In genomic region chr14:100989924-100990323, GRCh38 we compare ENCODE assay signal across 20 cellular contexts.
"Had no signal": no experiment of that assay in that cellular context is flagged by ENCODE, and none has a peak within 500 bp of the region (broad histone marks: within the 10 kb centered on the region; RNA-seq: fewer than 3 reads in every experiment).

No MANE protein-coding gene starts in this region.

- H3K27ac ChIP-seq: gastroesophageal sphincter, heart right ventricle, right atrium auricular region had no signal

- FAIRE-seq: small intestine had no signal

- ATAC-seq: activated T-cell treated with anti-CD3 and anti-CD28 coated beads, Interleukin-2, amount 50 U/mL, for 4 hours; gastroesophageal sphincter; heart right ventricle; left ventricle myocardium superior; natural killer cell; stimulated activated naive CD8-positive, alpha-beta T cell treated with anti-CD3 and anti-CD28 coated beads, Interleukin-15, Interleukin-2, amounts not matched to agents 100 U/mL and 50 U/mL, for 24 hours had no signal

- H3K36me3 ChIP-seq: gastroesophageal sphincter, heart right ventricle, right atrium auricular region had no signal

- H3K27me3 ChIP-seq: gastroesophageal sphincter, heart right ventricle, right atrium auricular region had no signal

- DNase-seq: activated CD4-positive, alpha-beta memory T cell treated with anti-CD3 and anti-CD28 coated beads, Interleukin-2, amount 10 ng/mL, durations not matched to agents 7 days and 5 days; activated CD4-positive, alpha-beta T cell treated with anti-CD3 and anti-CD28 coated beads for 4 hours; activated effector memory CD4-positive, alpha-beta T cell treated with anti-CD3 and anti-CD28 coated beads, Interleukin-2, amount 50 U/mL, for 16 hours; activated T-cell treated with anti-CD3 and anti-CD28 coated beads, Interleukin-2, amount 50 U/mL, for 4 hours; amniotic stem cell; cerebellar nuclear complex; effector memory CD4-positive, alpha-beta T cell; heart right ventricle; left ventricle myocardium superior; mesenchymal stem cell; natural killer cell; small intestine; stimulated activated CD4-positive, alpha-beta T cell treated with anti-CD3 and anti-CD28 coated beads, Interleukin-4, amount 100 ng/mL, for 4 hours; stimulated activated naive CD8-positive, alpha-beta T cell treated with anti-CD3 and anti-CD28 coated beads, Interleukin-15, Interleukin-2, amounts not matched to agents 100 U/mL and 50 U/mL, for 24 hours; trophoblast cell had no signal

- H3K36me3 Mint-ChIP-seq: activated naive CD4-positive, alpha-beta T cell treated with anti-CD3 and anti-CD28 coated beads, Interleukin-2, amount 50 U/mL, for 24 hours; brain; natural killer cell had no signal

- H3K27me3 Mint-ChIP-seq: dendritic cell treated with granulocyte-macrophage colony-stimulating factor and Interleukin-4, amounts not matched to agents 40 ng/mL and 50 ng/mL, for 4 days had no signal

- H3K4me3 ChIP-seq: gastroesophageal sphincter, heart right ventricle, right atrium auricular region had no signal

- H3K4me1 ChIP-seq: gastroesophageal sphincter, heart right ventricle, right atrium auricular region had no signal

- H3K27ac Mint-ChIP-seq: activated CD4-positive, alpha-beta memory T cell treated with anti-CD3 and anti-CD28 coated beads, Interleukin-2, amount 10 ng/mL, durations not matched to agents 7 days and 5 days; activated naive CD4-positive, alpha-beta T cell treated with anti-CD3 and anti-CD28 coated beads, Interleukin-2, amount 50 U/mL, for 24 hours; brain; dendritic cell treated with granulocyte-macrophage colony-stimulating factor and Interleukin-4, amounts not matched to agents 40 ng/mL and 50 ng/mL, for 4 days; natural killer cell had no signal

- H3K4me3 Mint-ChIP-seq: activated CD4-positive, alpha-beta memory T cell treated with anti-CD3 and anti-CD28 coated beads, Interleukin-2, amount 10 ng/mL, durations not matched to agents 7 days and 5 days; activated naive CD4-positive, alpha-beta T cell treated with anti-CD3 and anti-CD28 coated beads, Interleukin-2, amount 50 U/mL, for 24 hours; activated T-cell treated with anti-CD3 and anti-CD28 coated beads, Interleukin-2, amount 50 U/mL, for 4 hours; brain; dendritic cell treated with granulocyte-macrophage colony-stimulating factor and Interleukin-4, amounts not matched to agents 40 ng/mL and 50 ng/mL, for 4 days; natural killer cell had no signal

- H3K9me3 ChIP-seq: gastroesophageal sphincter, heart right ventricle, right atrium auricular region had no signal

- H3K9me3 Mint-ChIP-seq: activated CD4-positive, alpha-beta memory T cell treated with anti-CD3 and anti-CD28 coated beads, Interleukin-2, amount 10 ng/mL, durations not matched to agents 7 days and 5 days; activated naive CD4-positive, alpha-beta T cell treated with anti-CD3 and anti-CD28 coated beads, Interleukin-2, amount 50 U/mL, for 24 hours; activated T-cell treated with anti-CD3 and anti-CD28 coated beads, Interleukin-2, amount 50 U/mL, for 4 hours; brain; dendritic cell treated with granulocyte-macrophage colony-stimulating factor and Interleukin-4, amounts not matched to agents 40 ng/mL and 50 ng/mL, for 4 days; natural killer cell had no signal

- H3K4me1 Mint-ChIP-seq: activated CD4-positive, alpha-beta memory T cell treated with anti-CD3 and anti-CD28 coated beads, Interleukin-2, amount 10 ng/mL, durations not matched to agents 7 days and 5 days; activated naive CD4-positive, alpha-beta T cell treated with anti-CD3 and anti-CD28 coated beads, Interleukin-2, amount 50 U/mL, for 24 hours; natural killer cell had no signal
